ENCODE assay signal across 22 cellular contexts in the genomic region with DNA sequence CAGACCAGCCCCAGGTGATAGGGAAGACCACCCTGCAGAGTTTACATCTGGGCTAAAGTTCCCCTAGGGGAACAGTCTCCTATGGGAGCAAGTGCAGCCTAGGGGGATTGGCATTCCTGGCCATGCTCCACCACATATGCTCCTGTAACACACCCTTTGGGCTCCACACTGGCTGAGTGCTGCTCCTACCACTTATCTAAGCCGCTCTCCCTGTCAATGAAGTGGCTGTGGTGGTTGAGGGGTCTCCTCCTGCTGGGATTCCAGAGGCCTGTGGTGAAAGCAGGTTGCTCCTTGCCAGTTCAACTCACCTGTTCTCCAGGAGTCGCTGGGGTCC. TPM values are rescaled to one million over a fixed set of nuclear protein-coding genes. Genes with fewer than 3 reads are reported as not detected.
"Had no signal": no experiment of that assay in that cellular context is flagged by ENCODE, and none has a peak within 500 bp of the region (broad histone marks: within the 10 kb centered on the region; RNA-seq: fewer than 3 reads in every experiment).

No MANE protein-coding gene starts in this region.

- H3K27me3 ChIP-seq: ascending aorta, body of pancreas had no signal

- H3K4me3 ChIP-seq: ascending aorta, body of pancreas had no signal

- H3K36me3 ChIP-seq: ascending aorta had no signal

- H3K4me1 ChIP-seq: ascending aorta, body of pancreas had no signal

- ATAC-seq: activated CD4-positive, CD25-positive, alpha-beta regulatory T cell treated with anti-CD3 and anti-CD28 coated beads, Interleukin-2, amount 50 U/mL, for 24 hours; activated CD8-positive, alpha-beta T cell treated with anti-CD3 and anti-CD28 coated beads, Interleukin-2, amount 10 ng/mL, durations not matched to agents 7 days and 5 days; body of pancreas had no signal

- H3K9me3 ChIP-seq: ascending aorta, body of pancreas had no signal

- H3K4me1 Mint-ChIP-seq: activated naive CD4-positive, alpha-beta T cell treated with anti-CD3 and anti-CD28 coated beads, Interleukin-2, amount 50 U/mL, for 24 hours had no signal

- H3K27ac ChIP-seq: ascending aorta, body of pancreas had no signal

- DNase-seq: activated CD4-positive, alpha-beta T cell treated with anti-CD3 and anti-CD28 coated beads for 48 hours; activated CD4-positive, alpha-beta T cell treated with anti-CD3 and anti-CD28 coated beads, Interleukin-2, amount 50 U/mL, for 4 hours; activated CD8-positive, alpha-beta memory T cell treated with anti-CD3 and anti-CD28 coated beads, Interleukin-2, amount 50 U/mL, for 48 hours; activated CD8-positive, alpha-beta T cell treated with anti-CD3 and anti-CD28 coated beads, Interleukin-2, amount 10 ng/mL, durations not matched to agents 7 days and 5 days; activated effector memory CD4-positive, alpha-beta T cell treated with Interleukin-2 at 50 U/mL for 16 hours; activated naive CD4-positive, alpha-beta T cell; activated T-cell treated with anti-CD3 and anti-CD28 coated beads, Interleukin-2, amount 50 U/mL, for 1 hour; amniotic stem cell; central memory CD4-positive, alpha-beta T cell; Kasumi-1; KBM-7; NCI-H1048; NCI-H146; NCI-H187 treated with DMSO at 0.1 percent for 48 hours; NCI-H524; SHP77 treated with DMSO at 0.1 percent for 48 hours had no signal

- H3K4me3 Mint-ChIP-seq: activated CD8-positive, alpha-beta T cell treated with anti-CD3 and anti-CD28 coated beads, Interleukin-2, amount 10 ng/mL, durations not matched to agents 7 days and 5 days; activated naive CD4-positive, alpha-beta T cell treated with anti-CD3 and anti-CD28 coated beads, Interleukin-2, amount 50 U/mL, for 24 hours; T-helper 1 cell treated with Interleukin-12 subunit alpha and Interleukin-12 subunit beta and Interleukin-4 antibody, amounts not matched to agents 30 μg/mL and 1 μg/mL, for 36 hours had no signal

- H3K9me3 Mint-ChIP-seq: activated naive CD4-positive, alpha-beta T cell treated with anti-CD3 and anti-CD28 coated beads, Interleukin-2, amount 50 U/mL, for 24 hours; T-helper 1 cell treated with Interleukin-12 subunit alpha and Interleukin-12 subunit beta and Interleukin-4 antibody, amounts not matched to agents 30 μg/mL and 1 μg/mL, for 36 hours had no signal

- H3K27ac Mint-ChIP-seq: activated CD8-positive, alpha-beta T cell treated with anti-CD3 and anti-CD28 coated beads, Interleukin-2, amount 10 ng/mL, durations not matched to agents 7 days and 5 days; activated naive CD4-positive, alpha-beta T cell treated with anti-CD3 and anti-CD28 coated beads, Interleukin-2, amount 50 U/mL, for 24 hours; T-helper 1 cell treated with Interleukin-12 subunit alpha and Interleukin-12 subunit beta and Interleukin-4 antibody, amounts not matched to agents 30 μg/mL and 1 μg/mL, for 36 hours had no signal

- H3K36me3 Mint-ChIP-seq: activated naive CD4-positive, alpha-beta T cell treated with anti-CD3 and anti-CD28 coated beads, Interleukin-2, amount 50 U/mL, for 24 hours had no signal

RNA-seq across cellular contexts. Expression of a gene that starts 51.1 kb away (rescaled TPM):
- total RNA-seq: activated CD8-positive, alpha-beta T cell treated with anti-CD3 and anti-CD28 coated beads, Interleukin-2, amount 10 ng/mL, durations not matched to agents 7 days and 5 days; SK-MEL-5 had no signal
